Comparison of ENCODE assay signal across 20 cellular contexts in the genomic region with DNA sequence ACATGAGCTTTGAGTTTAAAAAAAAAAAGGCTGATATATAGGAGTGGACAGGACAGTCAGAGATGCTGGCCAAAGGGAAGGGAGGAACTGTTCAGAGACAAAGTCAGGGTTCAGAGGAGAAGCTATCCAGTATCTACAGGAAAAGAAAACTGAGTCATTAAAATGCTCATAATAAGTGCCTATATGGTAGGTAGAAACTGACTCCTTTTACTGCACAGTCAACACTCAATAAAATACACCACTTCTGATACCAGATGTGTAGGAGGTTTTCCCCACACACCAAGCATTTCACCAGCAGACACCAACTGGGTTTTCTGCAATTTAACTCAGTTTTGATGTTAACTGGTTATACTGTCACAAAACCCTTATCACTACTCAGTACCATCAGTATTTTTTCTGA. TPM values are rescaled to one million over a fixed set of nuclear protein-coding genes. Genes with fewer than 3 reads are reported as not detected.
DNase-seq lines count a peak whose midpoint lies in the region; ATAC-seq, FAIRE-seq and TF ChIP-seq lines count a peak whose summit lies in the region.
"Had no signal": no experiment of that assay in that cellular context is flagged by ENCODE, and none has a peak within 500 bp of the region (broad histone marks: within the 10 kb centered on the region; RNA-seq: fewer than 3 reads in every experiment).

No MANE protein-coding gene starts in this region.

- H3K4me1 ChIP-seq in PC-3 (ENCODE audit: insufficient read depth, low read length) = peaks cover 29% of the 10 kb centered on the region
- peaks cover 6 to 7% of the 10 kb centered on the region in 2 donors for H3K4me1 ChIP-seq in aorta (ENCODE audit: control insufficient read depth in 1 of 2, insufficient read depth in 2 of 2, low read length in 2 of 2)
- H3K4me1 ChIP-seq: right atrium auricular region had no signal

- no peaks in the 10 kb centered on the region for H3K79me2 ChIP-seq in PC-3 (ENCODE audit: low read length)

- no peaks in the 10 kb centered on the region for H3K36me3 Mint-ChIP-seq in stimulated activated memory B cell treated with anti-CD40 and anti-IgM and Interleukin-4, amounts not matched to agents 10 μg/mL and 1 μg/mL and 100 μg/mL, for 72 hours
- H3K36me3 Mint-ChIP-seq: naive thymus-derived CD8-positive, alpha-beta T cell had no signal

- H3K27me3 ChIP-seq in PC-3 (ENCODE audit: low read length) (no peaks in the 10 kb centered on the region), aorta (ENCODE audit: control insufficient read depth in 1 of 2, insufficient read depth in 2 of 2, low read length in 1 of 2) (no peaks in the 10 kb centered on the region)
- H3K27me3 ChIP-seq: right atrium auricular region had no signal

- H2AFZ ChIP-seq in PC-3 (ENCODE audit: low read length) = no peak overlapping the region

- H3K4me2 ChIP-seq in PC-3 (ENCODE audit: low read length) = no peak overlapping the region

- intact Hi-C loops in PC-3 (cut with micrococcal nuclease) (loop anchor here (5.0 kb wide), 1 partner anchor 44 kb away; no protein-coding TSS in a partner anchor), aorta (cut with DNase I) (no loop called here)

- peak; percentile 78 for ATAC-seq in GM21360 (IDR thresholded peaks at IDR 0.05; ENCODE audit: unreplicated experiment)
- peak; percentile 50 for ATAC-seq in HG02938 (IDR thresholded peaks at IDR 0.05; ENCODE audit: unreplicated experiment)
- ATAC-seq in PC-3 = peak; percentile 47
- ATAC-seq in aorta (ENCODE audit: low FRiP score) = no peak
- no peak for ATAC-seq in stimulated activated memory B cell treated with anti-CD40 and anti-IgM and Interleukin-4, amounts not matched to agents 10 μg/mL and 1 μg/mL and 100 μg/mL, for 72 hours
- ATAC-seq: left ventricle myocardium superior; naive thymus-derived CD8-positive, alpha-beta T cell; Panc1 had no signal

- no peak overlapping the region for H3K4me3 ChIP-seq in PC-3 (ENCODE audit: low read length)
- no peak overlapping the region for H3K4me3 ChIP-seq in aorta (ENCODE audit: low read length in 2 of 2)
- H3K4me3 ChIP-seq: right atrium auricular region had no signal

- H3K9me3 Mint-ChIP-seq in stimulated activated memory B cell treated with anti-CD40 and anti-IgM and Interleukin-4, amounts not matched to agents 10 μg/mL and 1 μg/mL and 100 μg/mL, for 72 hours = no peaks in the 10 kb centered on the region
- H3K9me3 Mint-ChIP-seq: dendritic cell treated with granulocyte-macrophage colony-stimulating factor and Interleukin-4, amounts not matched to agents 40 ng/mL and 50 ng/mL, for 4 days; naive thymus-derived CD8-positive, alpha-beta T cell had no signal

- no peak for TF ChIP-seq CTCF in PC-3 (conservative IDR thresholded peaks at IDR 0.05; ENCODE audit: low read depth, low read length)

- no peak overlapping the region for H3K4me3 Mint-ChIP-seq in stimulated activated memory B cell treated with anti-CD40 and anti-IgM and Interleukin-4, amounts not matched to agents 10 μg/mL and 1 μg/mL and 100 μg/mL, for 72 hours
- H3K4me3 Mint-ChIP-seq: dendritic cell treated with granulocyte-macrophage colony-stimulating factor and Interleukin-4, amounts not matched to agents 40 ng/mL and 50 ng/mL, for 4 days; naive thymus-derived CD8-positive, alpha-beta T cell had no signal

- H3K27ac ChIP-seq in PC-3 (ENCODE audit: low read length) (no peak overlapping the region), aorta (ENCODE audit: low read depth in 1 of 2, low read length in 2 of 2) (no peak overlapping the region)
- H3K27ac ChIP-seq: right atrium auricular region had no signal

- no peaks in the 10 kb centered on the region for H3F3A ChIP-seq in PC-3 (ENCODE audit: low read length, unreplicated experiment)

- BruUV-seq in PC-3 (replicated peaks; lab: Mats Ljungman, UMichigan) = no TSS peak

- FAIRE-seq in GM18507 (lab: Jason Lieb, UNC) = peak; percentile 52

- CTCF ChIA-PET in PC-3 (lab: Charles Lee) = no interaction called here

- H4K20me1 ChIP-seq in PC-3 (ENCODE audit: low read length) = no peaks in the 10 kb centered on the region

- H3K9ac ChIP-seq in PC-3 (ENCODE audit: low read length) = no peak overlapping the region

- H3K36me3 ChIP-seq in PC-3 (ENCODE audit: low read depth, low read length) (no peaks in the 10 kb centered on the region), aorta (ENCODE audit: control insufficient read depth in 1 of 2, insufficient read depth in 2 of 2, low read length in 1 of 2) (no peaks in the 10 kb centered on the region)
- H3K36me3 ChIP-seq: right atrium auricular region had no signal

- H3K27ac Mint-ChIP-seq in stimulated activated memory B cell treated with anti-CD40 and anti-IgM and Interleukin-4, amounts not matched to agents 10 μg/mL and 1 μg/mL and 100 μg/mL, for 72 hours = no peak overlapping the region
- H3K27ac Mint-ChIP-seq: dendritic cell treated with granulocyte-macrophage colony-stimulating factor and Interleukin-4, amounts not matched to agents 40 ng/mL and 50 ng/mL, for 4 days; naive thymus-derived CD8-positive, alpha-beta T cell had no signal

- no peaks in the 10 kb centered on the region for H3K9me3 ChIP-seq in PC-3 (ENCODE audit: low read length)
- no peaks in the 10 kb centered on the region for H3K9me3 ChIP-seq in aorta (ENCODE audit: control insufficient read depth, low read length)
- H3K9me3 ChIP-seq: right atrium auricular region had no signal

- peaks cover 11% of the 10 kb centered on the region for H3K4me1 Mint-ChIP-seq in stimulated activated memory B cell treated with anti-CD40 and anti-IgM and Interleukin-4, amounts not matched to agents 10 μg/mL and 1 μg/mL and 100 μg/mL, for 72 hours

- DNase-seq in GM18507 (ENCODE audit: extremely low spot score, insufficient read length, low read depth) = no peak
- DNase-seq in PC-3 = peak; percentile 22
- no peak for DNase-seq in aorta
- DNase-seq in stimulated activated CD4-positive, alpha-beta T cell treated with anti-CD3 and anti-CD28 coated beads, Interleukin-12 subunit alpha, Interleukin-12 subunit beta, amount 100 ng/mL, for 4 hours = no peak
- no peak for DNase-seq in activated effector memory CD4-positive, alpha-beta T cell treated with Interleukin-2 at 50 U/mL for 16 hours
- DNase-seq: AML-193; DMS153; IMR-90; left ventricle myocardium superior; naive thymus-derived CD8-positive, alpha-beta T cell; NCI-H1417; NCI-H510A; stimulated activated CD4-positive, alpha-beta T cell treated with anti-CD3 and anti-CD28 coated beads, Interleukin-2, amount 100 ng/mL, for 24 hours; SW 1271 had no signal

- POLR2A ChIA-PET in PC-3 (lab: Charles Lee; ENCODE audit: unreplicated experiment) = no interaction called here

- H3K27me3 Mint-ChIP-seq in stimulated activated memory B cell treated with anti-CD40 and anti-IgM and Interleukin-4, amounts not matched to agents 10 μg/mL and 1 μg/mL and 100 μg/mL, for 72 hours = no peaks in the 10 kb centered on the region

- H3K9me2 ChIP-seq in PC-3 (replicated peaks; ENCODE audit: low read length) = no peaks in the 10 kb centered on the region

RNA-seq across cellular contexts. Expression of a gene that starts 32.9 kb away (rescaled TPM):
- total RNA-seq in PC-3 (2014; rRNA removed) (0.46 and 0.66 TPM in 2 replicates), aorta (10 to 100 TPM in 1 of 2 donors, 1 to 10 TPM in 1; 9.3 to 18.3 TPM)
- 1 to 10 TPM; 1.8 to 2.8 TPM for polyA plus RNA-seq in aorta

Comparison
In these comparisons a context has a peak if more than half of its experiments do, and no peak if none do; other contexts are left out.
1. ATAC-seq: peak in GM21360 (single experiment), HG02938 (single experiment) and PC-3 (single experiment); none in aorta (single experiment) and stimulated activated memory B cell treated with anti-CD40 and anti-IgM and Interleukin-4, amounts not matched to agents 10 μg/mL and 1 μg/mL and 100 μg/mL, for 72 hours (single experiment).